In genomic region chr9:136246849-136247550, GRCh38 we compare ENCODE assay signal across 22 cellular contexts. TPM values are rescaled to one million over a fixed set of nuclear protein-coding genes. Genes with fewer than 3 reads are reported as not detected.
"Had no signal": no experiment of that assay in that cellular context is flagged by ENCODE, and none has a peak within 500 bp of the region (broad histone marks: within the 10 kb centered on the region; RNA-seq: fewer than 3 reads in every experiment).

No MANE protein-coding gene starts in this region.

- ATAC-seq: activated CD4-positive, alpha-beta T cell treated with anti-CD3 and anti-CD28 coated beads for 36 hours; activated CD8-positive, alpha-beta T cell treated with anti-CD3 and anti-CD28 coated beads, Interleukin-2, amount 10 ng/mL, durations not matched to agents 7 days and 5 days; activated T-helper 17 cell treated with anti-CD3 and anti-CD28 coated beads, Interleukin-2, amount 50 U/mL, for 72 hours; left cardiac atrium; lower lobe of right lung; naive thymus-derived CD8-positive, alpha-beta T cell had no signal

- H3K36me3 Mint-ChIP-seq: naive thymus-derived CD8-positive, alpha-beta T cell had no signal

- H3K9me3 Mint-ChIP-seq: activated T-helper 17 cell treated with anti-CD3 and anti-CD28 coated beads, Interleukin-2, amount 50 U/mL, for 72 hours; naive thymus-derived CD8-positive, alpha-beta T cell had no signal

- H3K27ac ChIP-seq: brain microvascular endothelial cell, lower lobe of right lung had no signal

- H3K4me3 ChIP-seq: lower lobe of right lung, testis had no signal

- H3K36me3 ChIP-seq: brain microvascular endothelial cell, lower lobe of right lung had no signal

- H3K9me3 ChIP-seq: lower lobe of right lung, testis had no signal

- DNase-seq: activated CD4-positive, alpha-beta T cell treated with anti-CD3 and anti-CD28 coated beads for 36 hours; activated CD8-positive, alpha-beta memory T cell treated with anti-CD3 and anti-CD28 coated beads, Interleukin-2, amount 50 U/mL, for 48 hours; activated CD8-positive, alpha-beta T cell treated with anti-CD3 and anti-CD28 coated beads, Interleukin-2, amount 10 ng/mL, durations not matched to agents 7 days and 5 days; activated naive CD4-positive, alpha-beta T cell treated with anti-CD3 and anti-CD28 coated beads, Interleukin-2, amount 50 U/mL, for 16 hours; amniotic stem cell; brain microvascular endothelial cell; dermis blood vessel endothelial cell; hypothalamus; left cardiac atrium; lower lobe of right lung; stimulated activated CD4-positive, alpha-beta T cell treated with anti-CD3 and anti-CD28 coated beads, Interleukin-2, amount 100 ng/mL, for 48 hours; stimulated activated naive CD4-positive, alpha-beta T cell treated with Interleukin-2 at 50 U/mL for 16 hours; T1000; testis had no signal

- H3K27me3 Mint-ChIP-seq: activated CD4-positive, alpha-beta T cell treated with anti-CD3 and anti-CD28 coated beads for 36 hours; activated T-helper 17 cell treated with anti-CD3 and anti-CD28 coated beads, Interleukin-2, amount 50 U/mL, for 72 hours; naive thymus-derived CD8-positive, alpha-beta T cell had no signal

- H3K27ac Mint-ChIP-seq: activated T-helper 17 cell treated with anti-CD3 and anti-CD28 coated beads, Interleukin-2, amount 50 U/mL, for 72 hours had no signal

- H3K27me3 ChIP-seq: testis had no signal

RNA-seq across cellular contexts. Expression of gene LHX3, which starts 42.1 kb away (rescaled TPM):
- total RNA-seq: activated CD4-positive, alpha-beta T cell treated with anti-CD3 and anti-CD28 coated beads for 36 hours; cerebellum; dermis blood vessel endothelial cell; epithelial cell of proximal tubule; left cardiac atrium; lower lobe of right lung; mononuclear cell; naive thymus-derived CD8-positive, alpha-beta T cell; omental fat pad; pulmonary artery endothelial cell; ureter had no signal
- polyA plus RNA-seq: naive thymus-derived CD8-positive, alpha-beta T cell had no signal

RNA-seq across cellular contexts. Expression of gene CCDC187, which starts 56.9 kb away (rescaled TPM):
- total RNA-seq: activated CD8-positive, alpha-beta T cell treated with anti-CD3 and anti-CD28 coated beads, Interleukin-2, amount 10 ng/mL, durations not matched to agents 7 days and 5 days; dermis blood vessel endothelial cell; left cardiac atrium; naive thymus-derived CD8-positive, alpha-beta T cell; omental fat pad; pulmonary artery endothelial cell had no signal
- polyA plus RNA-seq: naive thymus-derived CD8-positive, alpha-beta T cell had no signal
